In genomic region chr1:155253797-155254196, GRCh38 we compare ENCODE assay signal across 10 cellular contexts. TPM values are rescaled to one million over a fixed set of nuclear protein-coding genes. Genes with fewer than 3 reads are reported as not detected.
A peak's percentile ranks its signal among the peaks of the same experiment; 100 is the strongest.
DNase-seq lines count a peak whose midpoint lies in the region; ATAC-seq, FAIRE-seq and TF ChIP-seq lines count a peak whose summit lies in the region.
"Had no signal": no experiment of that assay in that cellular context is flagged by ENCODE, and none has a peak within 500 bp of the region (broad histone marks: within the 10 kb centered on the region; RNA-seq: fewer than 3 reads in every experiment).

No MANE protein-coding gene starts in this region.

- no peaks in the 10 kb centered on the region for H3K9me1 ChIP-seq in keratinocyte (ENCODE audit: control insufficient read depth, extremely low read depth, insufficient read depth, low read length)

- H3K9me3 Mint-ChIP-seq in activated naive CD4-positive, alpha-beta T cell treated with anti-CD3 and anti-CD28 coated beads, Interleukin-2, amount 50 U/mL, for 24 hours, result no peaks in the 10 kb centered on the region

- H3K4me3 ChIP-seq in adipocyte (ENCODE audit: low read length), result peak overlapping the region; percentile 88
- H3K4me3 ChIP-seq in keratinocyte (ENCODE audit: control insufficient read depth in 2 of 3, extremely low read depth in 1 of 3, insufficient read depth in 2 of 3, low read depth in 1 of 3, low read length in 3 of 3), result peak overlapping the region; percentile 77 to 83 (median 81)
- peak overlapping the region in 2 of 4 donors; percentile 84 to 95 for H3K4me3 ChIP-seq in tibial nerve

- dilution Hi-C loops in keratinocyte (cut with MboI; ENCODE audit: extremely low pct_ligation_motif_present, low sequenced_read_pairs), result no loop called here

- H3K27ac Mint-ChIP-seq in activated naive CD4-positive, alpha-beta T cell treated with anti-CD3 and anti-CD28 coated beads, Interleukin-2, amount 50 U/mL, for 24 hours, result peak overlapping the region; percentile 25

- TF ChIP-seq EP300 in tibial nerve (IDR thresholded peaks at IDR 0.05), result no peak

- peak; percentile 60 for FAIRE-seq in keratinocyte (lab: Jason Lieb, UNC)

- H3K4me2 ChIP-seq in keratinocyte (ENCODE audit: control insufficient read depth, extremely low read depth, insufficient read depth, low read depth, low read length), result peak overlapping the region; percentile 94

- H4K20me1 ChIP-seq in keratinocyte (ENCODE audit: control insufficient read depth, extremely low read depth, insufficient read depth, low read length), result no peaks in the 10 kb centered on the region

- H3K27me3 Mint-ChIP-seq in activated naive CD4-positive, alpha-beta T cell treated with anti-CD3 and anti-CD28 coated beads, Interleukin-2, amount 50 U/mL, for 24 hours, result no peaks in the 10 kb centered on the region

- WGBS in tibial nerve, 2 donors, result 42 to 45% methylated on average over 5 of the region's 5 CpGs

- no peaks in the 10 kb centered on the region for H3K27me3 ChIP-seq in adipocyte (replicated peaks; ENCODE audit: control insufficient read depth, insufficient read depth, low read length)
- no peaks in the 10 kb centered on the region for H3K27me3 ChIP-seq in keratinocyte (ENCODE audit: control insufficient read depth, extremely low read depth, insufficient read depth, low read length)
- H3K27me3 ChIP-seq in tibial nerve, result no peaks in the 10 kb centered on the region

- H3K79me2 ChIP-seq in keratinocyte (ENCODE audit: control insufficient read depth, insufficient read depth, low read length), result peaks cover 13% of the 10 kb centered on the region

- peaks cover 21% of the 10 kb centered on the region for H3K36me3 ChIP-seq in adipocyte (ENCODE audit: control insufficient read depth, insufficient read depth, low read length, severe bottlenecking)
- peaks cover 7 to 14% of the 10 kb centered on the region in 2 experiments for H3K36me3 ChIP-seq in keratinocyte (ENCODE audit: control insufficient read depth in 2 of 2, extremely low read depth in 1 of 2, insufficient read depth in 2 of 2, low read length in 2 of 2)
- peaks cover 0 to 31% (median 4%) of the 10 kb centered on the region in 3 donors for H3K36me3 ChIP-seq in tibial nerve

- H3K9ac ChIP-seq in adipocyte (ENCODE audit: low read length) (peak overlapping the region; percentile 92), keratinocyte (ENCODE audit: control insufficient read depth, extremely low read depth, insufficient read depth, low read length) (peak overlapping the region; percentile 77)

- no peak for DNase-seq in activated naive CD4-positive, alpha-beta T cell (lab: John Stamatoyannopoulos, UW)
- DNase-seq in adipocyte (ENCODE audit: low read depth) (peak; percentile 21), keratinocyte (ENCODE audit: low read depth, low spot score) (no peak), tibial nerve (ENCODE audit: low spot score in 2 of 2) (no peak), ureter (ENCODE audit: low spot score) (no peak), DMS79 (lab: John Stamatoyannopoulos, UW) (no peak)
- DNase-seq: amniotic stem cell, NCI-H524 treated with DMSO at 0.1 percent for 48 hours had no signal

- no peak for TF ChIP-seq CTCF in keratinocyte (optimal IDR thresholded peaks at IDR 0.05 in 1 of 3, IDR thresholded peaks at IDR 0.05 in 1 of 3, conservative IDR thresholded peaks at IDR 0.05 in 1 of 3; ENCODE audit: extremely low read depth in 1 of 3, insufficient read depth in 2 of 3, low read length in 3 of 3)
- no peak for TF ChIP-seq CTCF in tibial nerve (IDR thresholded peaks at IDR 0.05)

- H3K4me1 ChIP-seq in adipocyte (ENCODE audit: control insufficient read depth, insufficient read depth, low read length) (peaks cover 32% of the 10 kb centered on the region), keratinocyte (ENCODE audit: control insufficient read depth, extremely low read depth, insufficient read depth, low read length) (peaks cover 19% of the 10 kb centered on the region), tibial nerve (peaks cover 0 to 55% (median 32%) of the 10 kb centered on the region in 4 donors)

- H3K4me1 Mint-ChIP-seq in activated naive CD4-positive, alpha-beta T cell treated with anti-CD3 and anti-CD28 coated beads, Interleukin-2, amount 50 U/mL, for 24 hours, result peaks cover 37% of the 10 kb centered on the region

- no peak overlapping the region for H2AFZ ChIP-seq in keratinocyte (ENCODE audit: control insufficient read depth, low read length)

- no peak for ATAC-seq in GM18517 (IDR thresholded peaks at IDR 0.05; ENCODE audit: unreplicated experiment)

- H3K36me3 Mint-ChIP-seq in activated naive CD4-positive, alpha-beta T cell treated with anti-CD3 and anti-CD28 coated beads, Interleukin-2, amount 50 U/mL, for 24 hours, result peaks cover 11% of the 10 kb centered on the region

- H3K4me3 Mint-ChIP-seq in activated naive CD4-positive, alpha-beta T cell treated with anti-CD3 and anti-CD28 coated beads, Interleukin-2, amount 50 U/mL, for 24 hours, result peak overlapping the region; percentile 90

- TF ChIP-seq POLR2A in tibial nerve (IDR thresholded peaks at IDR 0.05), result no peak

- H3K9me3 ChIP-seq in adipocyte (ENCODE audit: control insufficient read depth, low read length) (no peaks in the 10 kb centered on the region), keratinocyte (ENCODE audit: control insufficient read depth, low read depth, low read length) (no peaks in the 10 kb centered on the region), tibial nerve (no peaks in the 10 kb centered on the region)

- no peak overlapping the region for H3K27ac ChIP-seq in keratinocyte (ENCODE audit: control insufficient read depth, insufficient read depth, low read length)
- H3K27ac ChIP-seq in tibial nerve, result peak overlapping the region in 3 of 4 donors; percentile 93 to 99 (median 97)

RNA-seq across cellular contexts. Expression of gene ENTREP3, which starts 1.5 kb away (rescaled TPM):
- polyA plus RNA-seq in keratinocyte, result 8.8 to 12.6 TPM (median 9.2 TPM) in 3 replicates
- polyA plus RNA-seq in keratinocyte (2011; ENCODE audit: low read depth), result 5.9 TPM
- polyA plus RNA-seq in keratinocyte (2011; cell fraction: cytosol; rRNA removed), result 13.5 and 25.2 TPM in 2 replicates
- 22.5 and 30.8 TPM in 2 replicates for polyA plus RNA-seq in keratinocyte (2011; cell fraction: nucleus; rRNA removed)
- 26.2 and 38.0 TPM in 2 replicates for polyA plus RNA-seq in keratinocyte (2012; ENCODE audit: low replicate concordance)
- 7.4 to 47.3 TPM (median 8.8 TPM) in 3 replicates for polyA minus RNA-seq in keratinocyte
- 32.0 TPM for polyA minus RNA-seq in keratinocyte (2011; cell fraction: cytosol; rRNA and poly(A)+ RNA removed)
- polyA minus RNA-seq in keratinocyte (2011; cell fraction: nucleus; rRNA and poly(A)+ RNA removed), result 13.2 and 13.6 TPM in 2 replicates
- total RNA-seq in tibial nerve (10 to 100 TPM; 22.7 to 42.0 (median 26.6) TPM), ureter (21.8 TPM)

RNA-seq across cellular contexts. Expression of gene SCAMP3, which starts 8.4 kb away (rescaled TPM):
- polyA plus RNA-seq in keratinocyte, result 72.1 to 97.0 TPM (median 91.3 TPM) in 3 replicates
- 18.7 TPM for polyA plus RNA-seq in keratinocyte (2011; ENCODE audit: low read depth)
- 70.0 and 83.7 TPM in 2 replicates for polyA plus RNA-seq in keratinocyte (2011; cell fraction: cytosol; rRNA removed)
- 104 and 111 TPM in 2 replicates for polyA plus RNA-seq in keratinocyte (2011; cell fraction: nucleus; rRNA removed)
- polyA plus RNA-seq in keratinocyte (2012; ENCODE audit: low replicate concordance), result 59.6 and 60.0 TPM in 2 replicates
- polyA minus RNA-seq in keratinocyte, result 66.3 to 139 TPM (median 80.7 TPM) in 3 replicates
- polyA minus RNA-seq in keratinocyte (2011; cell fraction: cytosol; rRNA and poly(A)+ RNA removed), result 103 TPM
- 41.2 and 50.0 TPM in 2 replicates for polyA minus RNA-seq in keratinocyte (2011; cell fraction: nucleus; rRNA and poly(A)+ RNA removed)
- total RNA-seq in tibial nerve (10 to 100 TPM; 54.5 to 91.1 (median 65.2) TPM), ureter (62.6 TPM)

RNA-seq across cellular contexts. Expression of gene CLK2, which starts 19.5 kb away (rescaled TPM):
- polyA plus RNA-seq in keratinocyte, result 42.1 to 45.3 TPM (median 43.1 TPM) in 3 replicates
- polyA plus RNA-seq in keratinocyte (2011; ENCODE audit: low read depth), result 20.3 TPM
- 14.0 and 15.8 TPM in 2 replicates for polyA plus RNA-seq in keratinocyte (2011; cell fraction: cytosol; rRNA removed)
- 141 and 160 TPM in 2 replicates for polyA plus RNA-seq in keratinocyte (2011; cell fraction: nucleus; rRNA removed)
- 23.4 and 26.4 TPM in 2 replicates for polyA plus RNA-seq in keratinocyte (2012; ENCODE audit: low replicate concordance)
- polyA minus RNA-seq in keratinocyte, result 26.4 to 66.1 TPM (median 42.9 TPM) in 3 replicates
- 20.3 TPM for polyA minus RNA-seq in keratinocyte (2011; cell fraction: cytosol; rRNA and poly(A)+ RNA removed)
- 24.1 and 33.3 TPM in 2 replicates for polyA minus RNA-seq in keratinocyte (2011; cell fraction: nucleus; rRNA and poly(A)+ RNA removed)
- total RNA-seq in tibial nerve (10 to 100 TPM; 41.0 to 70.6 (median 52.3) TPM), ureter (80.5 TPM)

RNA-seq across cellular contexts. Expression of gene HCN3, which starts 23.5 kb away (rescaled TPM):
- 2.9 to 4.8 TPM (median 3.0 TPM) in 3 replicates for polyA plus RNA-seq in keratinocyte
- 1.3 TPM for polyA plus RNA-seq in keratinocyte (2011; ENCODE audit: low read depth)
- polyA plus RNA-seq in keratinocyte (2011; cell fraction: cytosol; rRNA removed), result 1.4 and 1.5 TPM in 2 replicates
- polyA plus RNA-seq in keratinocyte (2011; cell fraction: nucleus; rRNA removed), result 19.9 and 21.8 TPM in 2 replicates
- polyA plus RNA-seq in keratinocyte (2012; ENCODE audit: low replicate concordance), result 1.2 and 1.9 TPM in 2 replicates
- polyA minus RNA-seq in keratinocyte, result 4.9 to 6.6 TPM (median 5.9 TPM) in 3 replicates
- 1.9 TPM for polyA minus RNA-seq in keratinocyte (2011; cell fraction: cytosol; rRNA and poly(A)+ RNA removed)
- polyA minus RNA-seq in keratinocyte (2011; cell fraction: nucleus; rRNA and poly(A)+ RNA removed), result 3.4 and 5.6 TPM in 2 replicates
- total RNA-seq in tibial nerve (1 to 10 TPM; 1.7 to 2.7 (median 2.4) TPM), ureter (4.7 TPM)

RNA-seq across cellular contexts. Expression of gene MTX1, which starts 45.3 kb away (rescaled TPM):
- polyA plus RNA-seq in keratinocyte, result 43.4 to 69.9 TPM (median 59.5 TPM) in 3 replicates
- polyA plus RNA-seq in keratinocyte (2011; ENCODE audit: low read depth), result 3.8 TPM
- 36.1 and 59.2 TPM in 2 replicates for polyA plus RNA-seq in keratinocyte (2011; cell fraction: cytosol; rRNA removed)
- 31.1 and 36.4 TPM in 2 replicates for polyA plus RNA-seq in keratinocyte (2011; cell fraction: nucleus; rRNA removed)
- polyA plus RNA-seq in keratinocyte (2012; ENCODE audit: low replicate concordance), result 36.9 and 60.2 TPM in 2 replicates
- polyA minus RNA-seq in keratinocyte, result 34.7 to 71.9 TPM (median 51.0 TPM) in 3 replicates
- polyA minus RNA-seq in keratinocyte (2011; cell fraction: cytosol; rRNA and poly(A)+ RNA removed), result 60.6 TPM
- 16.4 and 18.3 TPM in 2 replicates for polyA minus RNA-seq in keratinocyte (2011; cell fraction: nucleus; rRNA and poly(A)+ RNA removed)
- total RNA-seq in tibial nerve (10 to 100 TPM; 30.1 to 50.7 (median 35.3) TPM), ureter (31.6 TPM)
